In genomic region chr14:52299692-52300278, GRCh38 we compare ENCODE assay signal across 9 cellular contexts. TPM values are rescaled to one million over a fixed set of nuclear protein-coding genes. Genes with fewer than 3 reads are reported as not detected.
A peak's percentile ranks its signal among the peaks of the same experiment; 100 is the strongest.
DNase-seq lines count a peak whose midpoint lies in the region; ATAC-seq and TF ChIP-seq lines count a peak whose summit lies in the region.
"Had no signal": no experiment of that assay in that cellular context is flagged by ENCODE, and none has a peak within 500 bp of the region (broad histone marks: within the 10 kb centered on the region; RNA-seq: fewer than 3 reads in every experiment).

No MANE protein-coding gene starts in this region.

- ATAC-seq in sciatic nerve, result peak; percentile 85

- peak; percentile 39 for DNase-seq in ACHN
- DNase-seq in GM12865 (ENCODE audit: low read depth), result peak; percentile 42
- DNase-seq in NCI-H1105 treated with DMSO at 0.1 percent for 48 hours (lab: John Stamatoyannopoulos, UW), result peak; percentile 68
- DNase-seq in glomerular visceral epithelial cell (ENCODE audit: extremely low spot score), result peak; percentile 45
- DNase-seq in sciatic nerve (ENCODE audit: low spot score), result no peak
- no peak for DNase-seq in OCI-M2 (lab: John Stamatoyannopoulos, UW; ENCODE audit: unreplicated experiment)
- DNase-seq in activated CD4-positive, alpha-beta T cell treated with anti-CD3 and anti-CD28 coated beads for 1 hour, result no peak

- in situ Hi-C loops in ACHN (cut with HindIII; ENCODE audit: low pct_ligation_motif_present, low pct_unique_long_range_greater_than_20kb, low sequenced_read_pairs), result no loop called here

- intact Hi-C loops in sciatic nerve (cut with DNase I), result no loop called here

- TF ChIP-seq CTCF in GM12865 (IDR thresholded peaks at IDR 0.05; ENCODE audit: insufficient read depth, low read depth, low read length, missing control alignments), result peak; percentile 47
- TF ChIP-seq CTCF in WI38 (IDR thresholded peaks at IDR 0.05; ENCODE audit: low read depth, low read length), result peak; percentile 39; the same call in 1 of the 2 replicates

- H3K4me3 ChIP-seq in GM12865 (ENCODE audit: low read depth, low read length) (no peak overlapping the region), WI38 (ENCODE audit: low read depth, low read length) (no peak overlapping the region)

RNA-seq across cellular contexts. Expression of gene PTGER2, which starts 14.3 kb away (rescaled TPM):
- total RNA-seq in sciatic nerve, result 8.5 TPM
- total RNA-seq: temporal lobe had no signal

RNA-seq across cellular contexts. Expression of gene PTGDR, which starts 32.3 kb away (rescaled TPM):
- total RNA-seq in sciatic nerve, result 4.2 TPM

Comparison
In these comparisons a context has a peak if more than half of its experiments do, and no peak if none do; other contexts are left out.
1. DNase-seq: peak in ACHN (single experiment), GM12865 (single experiment), NCI-H1105 treated with DMSO at 0.1 percent for 48 hours (single experiment) and glomerular visceral epithelial cell (single experiment); none in sciatic nerve (single experiment), OCI-M2 (single experiment) and activated CD4-positive, alpha-beta T cell treated with anti-CD3 and anti-CD28 coated beads for 1 hour (single experiment).